Comparison of ENCODE assay signal across 18 cellular contexts in the genomic region with DNA sequence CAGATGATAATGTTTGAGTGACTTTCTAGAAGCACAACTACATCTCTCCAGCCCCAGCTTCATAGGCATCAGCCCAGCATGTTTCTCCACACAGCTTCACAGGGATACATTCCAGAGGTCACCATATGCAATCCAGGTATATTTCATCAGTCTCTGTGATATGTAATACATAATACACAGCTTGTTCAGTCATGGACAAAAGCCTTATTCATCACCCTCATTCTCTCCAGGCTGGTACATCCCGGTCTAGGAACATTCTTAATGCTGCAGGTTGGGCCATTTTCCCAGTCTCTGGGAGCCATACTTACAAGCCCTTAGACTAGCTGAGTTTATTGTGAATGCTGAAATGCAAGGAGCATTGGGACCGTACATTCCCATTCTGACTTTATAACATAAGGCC.
DNase-seq lines count a peak whose midpoint lies in the region; ATAC-seq and TF ChIP-seq lines count a peak whose summit lies in the region.
"Had no signal": no experiment of that assay in that cellular context is flagged by ENCODE, and none has a peak within 500 bp of the region (broad histone marks: within the 10 kb centered on the region; RNA-seq: fewer than 3 reads in every experiment).

No MANE protein-coding gene starts in this region.

- no peak overlapping the region for H3K4me3 Mint-ChIP-seq in MCF 10A (ENCODE audit: unreplicated experiment)
- H3K4me3 Mint-ChIP-seq: B cell; CD4-positive, alpha-beta T cell; CD8-positive, alpha-beta T cell had no signal

- no peaks in the 10 kb centered on the region for H3K4me1 Mint-ChIP-seq in MCF 10A (ENCODE audit: insufficient read depth, unreplicated experiment)

- 50% methylated on average over 2 of the region's 2 CpGs for WGBS in mammary epithelial cell (ENCODE audit: low coverage, missing lambda C conversion rate)

- no peaks in the 10 kb centered on the region for H3K36me3 ChIP-seq in mammary epithelial cell (ENCODE audit: insufficient read depth, low read length)
- H3K36me3 ChIP-seq in osteoblast (ENCODE audit: insufficient read depth, low read length), result no peaks in the 10 kb centered on the region
- no peaks in the 10 kb centered on the region for H3K36me3 ChIP-seq in lower lobe of right lung
- H3K36me3 ChIP-seq: BLaER1 treated with 17β-estradiol and CSF1 and Interleukin-3, amounts not matched to agents 10 nM and 100 nM had no signal

- no peak overlapping the region for H3K27ac Mint-ChIP-seq in MCF 10A (ENCODE audit: low read depth, unreplicated experiment)
- H3K27ac Mint-ChIP-seq: B cell; CD4-positive, alpha-beta T cell; CD8-positive, alpha-beta T cell had no signal

- BruUV-seq in mammary epithelial cell (replicated peaks; lab: Mats Ljungman, UMichigan), result no TSS peak
- BruUV-seq in MCF 10A (replicated peaks; lab: Mats Ljungman, UMichigan), result no TSS peak

- peak; percentile 65 for ATAC-seq in foreskin keratinocyte
- ATAC-seq in lower lobe of right lung, result no peak
- ATAC-seq: A549; CD8-positive, alpha-beta T cell had no signal

- intact Hi-C loops in mammary epithelial cell (cut with micrococcal nuclease) (no loop called here), MCF 10A (cut with micrococcal nuclease) (no loop called here), lower lobe of right lung (cut with DNase I) (no loop called here)

- CTCF ChIA-PET in mammary epithelial cell (lab: Charles Lee; ENCODE audit: low non-redundant PET) (no interaction called here), MCF 10A (lab: Yijun Ruan, JAX) (no interaction called here)

- POLR2A ChIA-PET in MCF 10A (lab: Yijun Ruan, JAX), result interaction anchor here (1.0 kb wide), 1 partner anchor 9 kb away, joined by 3 read pairs; no protein-coding TSS in a partner anchor

- H3K4me2 ChIP-seq in mammary epithelial cell (ENCODE audit: insufficient read depth, low read depth, low read length) (no peak overlapping the region), osteoblast (ENCODE audit: insufficient read depth, low read length) (no peak overlapping the region)
- H3K4me2 ChIP-seq: A549; BLaER1 treated with 17β-estradiol and CSF1 and Interleukin-3, amounts not matched to agents 10 nM and 100 nM had no signal

- dilution Hi-C loops in mammary epithelial cell (cut with HindIII; ENCODE audit: low sequenced_read_pairs), result no loop called here

- H3K79me2 ChIP-seq in mammary epithelial cell (ENCODE audit: insufficient read depth, low read length) (no peaks in the 10 kb centered on the region), osteoblast (ENCODE audit: insufficient read depth, low read length) (no peaks in the 10 kb centered on the region)

- H3K4me1 ChIP-seq in mammary epithelial cell (ENCODE audit: insufficient read depth, low read length) (peaks cover 12% of the 10 kb centered on the region), foreskin keratinocyte (no peaks in the 10 kb centered on the region), osteoblast (ENCODE audit: insufficient read depth, low read length) (no peaks in the 10 kb centered on the region), lower lobe of right lung (no peaks in the 10 kb centered on the region)
- H3K4me1 ChIP-seq: A549, Caco-2 had no signal

- no peaks in the 10 kb centered on the region for H3K36me3 Mint-ChIP-seq in MCF 10A (ENCODE audit: insufficient read depth, unreplicated experiment)

- H3K27ac ChIP-seq in mammary epithelial cell (ENCODE audit: insufficient read depth, low read depth, low read length) (no peak overlapping the region), foreskin keratinocyte (no peak overlapping the region), osteoblast (ENCODE audit: low read depth, low read length) (no peak overlapping the region), lower lobe of right lung (no peak overlapping the region)
- H3K27ac ChIP-seq: 22Rv1; A549; BLaER1 treated with 17β-estradiol and CSF1 and Interleukin-3, amounts not matched to agents 10 nM and 100 nM; C4-2B had no signal

- H3K9me3 Mint-ChIP-seq in MCF 10A (ENCODE audit: unreplicated experiment), result peaks cover 15% of the 10 kb centered on the region

- no peak overlapping the region for H3K9ac ChIP-seq in mammary epithelial cell (ENCODE audit: insufficient read depth, low read length)
- H3K9ac ChIP-seq: BLaER1 treated with 17β-estradiol and CSF1 and Interleukin-3, amounts not matched to agents 10 nM and 100 nM had no signal

- H4K20me1 ChIP-seq in mammary epithelial cell (ENCODE audit: insufficient read depth, low read length) (no peaks in the 10 kb centered on the region), osteoblast (ENCODE audit: insufficient read depth, low read length) (no peaks in the 10 kb centered on the region)
- H4K20me1 ChIP-seq: BLaER1 treated with 17β-estradiol and CSF1 and Interleukin-3, amounts not matched to agents 10 nM and 100 nM had no signal

- no peaks in the 10 kb centered on the region for H3K27me3 Mint-ChIP-seq in MCF 10A (ENCODE audit: insufficient read depth, unreplicated experiment)
- H3K27me3 Mint-ChIP-seq: CD4-positive, alpha-beta T cell had no signal

- in situ Hi-C loops in mammary epithelial cell (cut with MboI; ENCODE audit: low sequenced_read_pairs in 2 of 2), result no loop called here

- TF ChIP-seq CTCF in mammary epithelial cell (conservative IDR thresholded peaks at IDR 0.05 in 1 of 2, IDR thresholded peaks at IDR 0.05 in 1 of 2; ENCODE audit: extremely low read depth in 1 of 2, insufficient read depth in 1 of 2, low read depth in 1 of 2, low read length in 2 of 2), result no peak
- TF ChIP-seq CTCF in MCF 10A (IDR thresholded peaks at IDR 0.05; ENCODE audit: unreplicated experiment), result no peak
- TF ChIP-seq CTCF in foreskin keratinocyte (conservative IDR thresholded peaks at IDR 0.05), result no peak
- no peak for TF ChIP-seq CTCF in osteoblast (IDR thresholded peaks at IDR 0.05; ENCODE audit: extremely low read depth, low read depth, low read length)
- no peak for TF ChIP-seq CTCF in lower lobe of right lung (IDR thresholded peaks at IDR 0.05)

- H2AFZ ChIP-seq in mammary epithelial cell (ENCODE audit: low read depth, low read length) (no peak overlapping the region), osteoblast (ENCODE audit: low read length) (no peak overlapping the region)

- peaks cover 2% of the 10 kb centered on the region for H3K9me3 ChIP-seq in mammary epithelial cell (replicated peaks; ENCODE audit: insufficient read depth, low read length)
- no peaks in the 10 kb centered on the region for H3K9me3 ChIP-seq in osteoblast (ENCODE audit: low read depth, low read length)
- H3K9me3 ChIP-seq in lower lobe of right lung, result peaks cover 11% of the 10 kb centered on the region
- H3K9me3 ChIP-seq: A549, Caco-2 had no signal

- DNase-seq in mammary epithelial cell (peak; percentile 62), MCF 10A (ENCODE audit: unreplicated experiment) (no peak), foreskin keratinocyte (peak; percentile 59 to 83), osteoblast (ENCODE audit: insufficient read length, low spot score, missing footprints) (peak; percentile 1), T-helper 2 cell (no peak), lower lobe of right lung (no peak)
- DNase-seq: AML-193; Caco-2; Calu3; CD4-positive, alpha-beta T cell; CD8-positive, alpha-beta T cell; DMS79 treated with DMSO at 0.1 percent for 48 hours; GF-D8 had no signal

- H3K27me3 ChIP-seq in mammary epithelial cell (ENCODE audit: insufficient read depth, low read length) (no peaks in the 10 kb centered on the region), foreskin keratinocyte (no peaks in the 10 kb centered on the region), osteoblast (ENCODE audit: insufficient read depth, low read length) (no peaks in the 10 kb centered on the region), lower lobe of right lung (ENCODE audit: low read depth) (no peaks in the 10 kb centered on the region)
- H3K27me3 ChIP-seq: BLaER1 treated with 17β-estradiol and CSF1 and Interleukin-3, amounts not matched to agents 10 nM and 100 nM had no signal

- H3K4me3 ChIP-seq in mammary epithelial cell (replicated peaks in 1 of 3; ENCODE audit: insufficient read depth in 1 of 3, low read depth in 2 of 3, low read length in 3 of 3) (no peak overlapping the region), osteoblast (ENCODE audit: insufficient read depth, low read length) (no peak overlapping the region), lower lobe of right lung (no peak overlapping the region)
- H3K4me3 ChIP-seq: A549; BLaER1 treated with 17β-estradiol and CSF1 and Interleukin-3, amounts not matched to agents 10 nM and 100 nM had no signal

Comparison
In these comparisons a context has a peak if more than half of its experiments do, and no peak if none do; other contexts are left out.
1. DNase-seq: peak in mammary epithelial cell (single experiment), foreskin keratinocyte (2 of 2) and osteoblast (single experiment); none in MCF 10A (single experiment), T-helper 2 cell (0 of 5) and lower lobe of right lung (single experiment).